ENCODE assay signal across 10 cellular contexts in genomic region chr9:124285490-124285889, GRCh38. TPM values are rescaled to one million over a fixed set of nuclear protein-coding genes. Genes with fewer than 3 reads are reported as not detected.
DNase-seq lines count a peak whose midpoint lies in the region; ATAC-seq, FAIRE-seq and TF ChIP-seq lines count a peak whose summit lies in the region.
"Had no signal": no experiment of that assay in that cellular context is flagged by ENCODE, and none has a peak within 500 bp of the region (broad histone marks: within the 10 kb centered on the region; RNA-seq: fewer than 3 reads in every experiment).

No MANE protein-coding gene starts in this region.

- H3K9me2 ChIP-seq in OCI-LY7 (ENCODE audit: insufficient read depth, low read length) = no peaks in the 10 kb centered on the region

- intact Hi-C loops in Right ventricle myocardium superior (cut with DNase I) (no loop called here), OCI-LY7 (cut with micrococcal nuclease; ENCODE audit: unreplicated experiment) (no loop called here)

- ATAC-seq in Right ventricle myocardium superior (ENCODE audit: poor library complexity) (no peak), HG03460 (IDR thresholded peaks at IDR 0.05; ENCODE audit: unreplicated experiment) (no peak)

- H3K27ac ChIP-seq in right atrium auricular region (peak overlapping the region; percentile 66 to 71), coronary artery (peak overlapping the region; percentile 94 to 97), neutrophil (peak overlapping the region; percentile 73), OCI-LY7 (ENCODE audit: low read depth, low read length, poor library complexity, severe bottlenecking) (no peak overlapping the region)

- 0 out of 2 replicates have a peak, but pooled peaks cover 4% of the 10 kb centered on the region for H4K20me1 ChIP-seq in OCI-LY7 (ENCODE audit: insufficient read depth, low read length)

- DNase-seq in right atrium auricular region (ENCODE audit: low spot score) = no peak
- DNase-seq in Right ventricle myocardium superior = no peak
- no peak for DNase-seq in coronary artery (ENCODE audit: low spot score)
- no peak for DNase-seq in OCI-LY7 (ENCODE audit: low spot score)
- DNase-seq in urothelium cell line (ENCODE audit: low spot score) = no peak
- no peak for DNase-seq in SW480 (ENCODE audit: low spot score)
- DNase-seq: NCI-H69 had no signal

- H3K36me3 ChIP-seq in right atrium auricular region = no peaks in the 10 kb centered on the region
- H3K36me3 ChIP-seq in neutrophil = peaks cover 30% of the 10 kb centered on the region
- H3K36me3 ChIP-seq in OCI-LY7 (ENCODE audit: insufficient read depth, low read length) = no peaks in the 10 kb centered on the region; the same call in 1 of the 2 replicates
- H3K36me3 ChIP-seq: HAP-1 had no signal

- no peak for FAIRE-seq in urothelium cell line (lab: Jason Lieb, UNC)

- no peaks in the 10 kb centered on the region for H3K27me3 ChIP-seq in right atrium auricular region
- no peaks in the 10 kb centered on the region for H3K27me3 ChIP-seq in neutrophil

- POLR2A ChIA-PET in OCI-LY7 (lab: Charles Lee) = no interaction called here

- TF ChIP-seq CTCF in right atrium auricular region (IDR thresholded peaks at IDR 0.05) (no peak), coronary artery (IDR thresholded peaks at IDR 0.05) (no peak), neutrophil (IDR thresholded peaks at IDR 0.05) (no peak), OCI-LY7 (conservative IDR thresholded peaks at IDR 0.05; ENCODE audit: low read length) (no peak)

- no peak overlapping the region for H2AFZ ChIP-seq in OCI-LY7 (ENCODE audit: low read length)

- no peak overlapping the region for H3K4me2 ChIP-seq in OCI-LY7 (ENCODE audit: low read length)

- CTCF ChIA-PET in OCI-LY7 (lab: Charles Lee; ENCODE audit: unreplicated experiment) = no interaction called here

- H3K4me3 ChIP-seq in right atrium auricular region (no peak overlapping the region), coronary artery (no peak overlapping the region), neutrophil (ENCODE audit: low read depth in 1 of 2, low read length in 1 of 2) (no peak overlapping the region), OCI-LY7 (ENCODE audit: low read depth, low read length, poor library complexity, severe bottlenecking) (no peak overlapping the region)
- H3K4me3 ChIP-seq: HAP-1 had no signal

- H3K4me1 ChIP-seq in right atrium auricular region (peaks cover 0 to 71% of the 10 kb centered on the region in 2 donors), neutrophil (ENCODE audit: control insufficient read depth in 1 of 2, insufficient read depth in 1 of 2, low read depth in 1 of 2, low read length in 1 of 2) (peaks cover 58 to 61% of the 10 kb centered on the region in 2 experiments), OCI-LY7 (ENCODE audit: insufficient read depth, low read length, poor library complexity, severe bottlenecking) (peaks cover 31% of the 10 kb centered on the region)
- H3K4me1 ChIP-seq: HAP-1 had no signal

- H3K9me3 ChIP-seq in right atrium auricular region (no peaks in the 10 kb centered on the region), neutrophil (no peaks in the 10 kb centered on the region), OCI-LY7 (ENCODE audit: low read length) (no peaks in the 10 kb centered on the region)
- H3K9me3 ChIP-seq: HAP-1 had no signal

- H3K79me2 ChIP-seq in OCI-LY7 (ENCODE audit: insufficient read depth, low read depth, low read length) = no peaks in the 10 kb centered on the region

- BruUV-seq in OCI-LY7 (replicated peaks; lab: Mats Ljungman, UMichigan) = no TSS peak

RNA-seq across cellular contexts. Expression of gene NEK6, which starts 27.7 kb away (rescaled TPM):
- total RNA-seq in right atrium auricular region (1 to 10 TPM; 9.2 to 9.7 TPM), Right ventricle myocardium superior (10.3 TPM), OCI-LY7 (2022) (12.1 and 16.4 TPM in 2 replicates)
- 4.4 and 5.6 TPM in 2 replicates for total RNA-seq in OCI-LY7 (2014; rRNA removed; shearing (Covaris generic))
